Comparison of ENCODE assay signal across 1 cellular context in genomic region chr11:118531597-118532084, GRCh38.
TF ChIP-seq lines count a peak whose summit lies in the region.

No MANE protein-coding gene starts in this region.

TF ChIP-seq in endothelial cell of umbilical vein, 7 proteins besides CTCF, POLR2A, EP300 and RAD21:
- TF ChIP-seq MAX (IDR thresholded peaks at IDR 0.05; ENCODE audit: insufficient read depth, insufficient read length) (no peak), POLR2AphosphoS5 (IDR thresholded peaks at IDR 0.05; ENCODE audit: insufficient read depth, low read depth, low read length) (no peak)
